ENCODE assay signal across 21 cellular contexts in genomic region chr2:132465917-132466316, GRCh38. TPM values are rescaled to one million over a fixed set of nuclear protein-coding genes. Genes with fewer than 3 reads are reported as not detected.
A peak's percentile ranks its signal among the peaks of the same experiment; 100 is the strongest.
DNase-seq lines count a peak whose midpoint lies in the region; ATAC-seq, FAIRE-seq and TF ChIP-seq lines count a peak whose summit lies in the region.
"Had no signal": no experiment of that assay in that cellular context is flagged by ENCODE, and none has a peak within 500 bp of the region (broad histone marks: within the 10 kb centered on the region; RNA-seq: fewer than 3 reads in every experiment).

No MANE protein-coding gene starts in this region.

- in situ Hi-C loops in IMR-90 (cut with MboI; ENCODE audit: low sequenced_read_pairs) = no loop called here

- no peak overlapping the region for H2BK20ac ChIP-seq in IMR-90 (ENCODE audit: low read depth, low read length)

- H3K4me2 ChIP-seq in IMR-90 (ENCODE audit: low read depth, low read length) (no peak overlapping the region), keratinocyte (ENCODE audit: control insufficient read depth, extremely low read depth, insufficient read depth, low read depth, low read length) (no peak overlapping the region)

- H3K4me1 ChIP-seq in IMR-90 (ENCODE audit: control insufficient read depth, insufficient read depth, low read length) = no peaks in the 10 kb centered on the region
- no peaks in the 10 kb centered on the region for H3K4me1 ChIP-seq in keratinocyte (ENCODE audit: control insufficient read depth, extremely low read depth, insufficient read depth, low read length)

- WGBS in IMR-90 (ENCODE audit: extremely low coverage in 2 of 2, insufficient read length in 1 of 2), 2 experiments = no CpG with 5 or more reads among the region's 1 CpG

- H3K27ac ChIP-seq in IMR-90 (ENCODE audit: insufficient read depth, low read length) = no peak overlapping the region
- no peak overlapping the region for H3K27ac ChIP-seq in keratinocyte (ENCODE audit: control insufficient read depth, insufficient read depth, low read length)

- H3K4me3 ChIP-seq in IMR-90 (ENCODE audit: insufficient read depth, low read depth, low read length) = no peak overlapping the region
- H3K4me3 ChIP-seq in epithelial cell of esophagus (ENCODE audit: low read length) = no peak overlapping the region
- no peak overlapping the region for H3K4me3 ChIP-seq in keratinocyte (ENCODE audit: control insufficient read depth in 2 of 3, extremely low read depth in 1 of 3, insufficient read depth in 2 of 3, low read depth in 1 of 3, low read length in 3 of 3)
- H3K4me3 ChIP-seq: K562 had no signal

- H3K79me1 ChIP-seq in IMR-90 (ENCODE audit: low read depth in 1 of 2, low read length in 2 of 2) = no peaks in the 10 kb centered on the region

- CTCF ChIA-PET in IMR-90 (lab: Yijun Ruan, JAX) = no interaction called here

- H3K36me3 ChIP-seq in IMR-90 (ENCODE audit: control insufficient read depth, insufficient read depth, low read length) (no peaks in the 10 kb centered on the region), keratinocyte (ENCODE audit: control insufficient read depth in 2 of 2, extremely low read depth in 1 of 2, insufficient read depth in 2 of 2, low read length in 2 of 2) (no peaks in the 10 kb centered on the region)

- no peaks in the 10 kb centered on the region for H3K27me3 ChIP-seq in IMR-90 (ENCODE audit: control insufficient read depth, insufficient read depth, low read length)
- H3K27me3 ChIP-seq in keratinocyte (ENCODE audit: control insufficient read depth, extremely low read depth, insufficient read depth, low read length) = no peaks in the 10 kb centered on the region

- ATAC-seq in IMR-90 (ENCODE audit: low read depth) = no peak
- ATAC-seq in activated naive CD8-positive, alpha-beta T cell treated with anti-CD3 and anti-CD28 coated beads, Interleukin-2, amount 50 U/mL, for 24 hours = no peak
- no peak for ATAC-seq in GM21526 (IDR thresholded peaks at IDR 0.05; ENCODE audit: low FRiP score, unreplicated experiment)
- ATAC-seq: HepG2, K562 had no signal

- TF ChIP-seq CTCF in IMR-90 (conservative IDR thresholded peaks at IDR 0.05; ENCODE audit: low read depth, low read length) (no peak), epithelial cell of esophagus (IDR thresholded peaks at IDR 0.05; ENCODE audit: insufficient read depth, low read depth, low read length, missing control alignments) (no peak), keratinocyte (optimal IDR thresholded peaks at IDR 0.05 in 1 of 3, IDR thresholded peaks at IDR 0.05 in 1 of 3, conservative IDR thresholded peaks at IDR 0.05 in 1 of 3; ENCODE audit: extremely low read depth in 1 of 3, insufficient read depth in 2 of 3, low read length in 3 of 3) (no peak)

- no peaks in the 10 kb centered on the region for H3K27me3 Mint-ChIP-seq in activated naive CD8-positive, alpha-beta T cell treated with anti-CD3 and anti-CD28 coated beads, Interleukin-2, amount 50 U/mL, for 24 hours
- H3K27me3 Mint-ChIP-seq in activated T-cell treated with anti-CD3 and anti-CD28 coated beads, Interleukin-2, amount 50 U/mL, for 24 hours = no peaks in the 10 kb centered on the region
- H3K27me3 Mint-ChIP-seq: CD4-positive, alpha-beta memory T cell had no signal

- H2AK5ac ChIP-seq in IMR-90 (ENCODE audit: low read depth, low read length) = no peak overlapping the region

- no peak overlapping the region for H2BK15ac ChIP-seq in IMR-90 (ENCODE audit: low read depth, low read length)

- intact Hi-C loops in IMR-90 (cut with micrococcal nuclease) = no loop called here

- no peak for TF ChIP-seq POLR2A in IMR-90 (IDR thresholded peaks at IDR 0.05; ENCODE audit: low read depth, low read length)

- H3K14ac ChIP-seq in IMR-90 (replicated peaks; ENCODE audit: low read depth, low read length) = no peak overlapping the region

- no peak for FAIRE-seq in keratinocyte (lab: Jason Lieb, UNC)
- FAIRE-seq: GM12892, H1, HepG2, K562 had no signal

- no peak overlapping the region for H2AK9ac ChIP-seq in IMR-90 (replicated peaks; ENCODE audit: low read depth, low read length, poor library complexity)

- POLR2A ChIA-PET in IMR-90 (lab: Charles Lee; ENCODE audit: unreplicated experiment) = interaction anchor here (0.6 kb wide), 1 partner anchor 28 kb away, joined by 12 read pairs; no protein-coding TSS in a partner anchor

- no peak overlapping the region for H4K8ac ChIP-seq in IMR-90 (ENCODE audit: low read depth in 2 of 2, low read length in 2 of 2)

- H3K9me3 Mint-ChIP-seq in activated naive CD8-positive, alpha-beta T cell treated with anti-CD3 and anti-CD28 coated beads, Interleukin-2, amount 50 U/mL, for 24 hours = peaks cover 26% of the 10 kb centered on the region
- peaks cover 26% of the 10 kb centered on the region for H3K9me3 Mint-ChIP-seq in activated T-cell treated with anti-CD3 and anti-CD28 coated beads, Interleukin-2, amount 50 U/mL, for 24 hours

- no peak for TF ChIP-seq RAD21 in IMR-90 (IDR thresholded peaks at IDR 0.05; ENCODE audit: low read length)

- no peak overlapping the region for H3K27ac Mint-ChIP-seq in activated naive CD8-positive, alpha-beta T cell treated with anti-CD3 and anti-CD28 coated beads, Interleukin-2, amount 50 U/mL, for 24 hours
- no peak overlapping the region for H3K27ac Mint-ChIP-seq in activated T-cell treated with anti-CD3 and anti-CD28 coated beads, Interleukin-2, amount 50 U/mL, for 24 hours

- H2BK5ac ChIP-seq in IMR-90 (ENCODE audit: low read depth, low read length, poor library complexity, severe bottlenecking) = no peak overlapping the region

- H4K20me1 ChIP-seq in IMR-90 (ENCODE audit: insufficient read depth, low read length) (no peaks in the 10 kb centered on the region), keratinocyte (ENCODE audit: control insufficient read depth, extremely low read depth, insufficient read depth, low read length) (no peaks in the 10 kb centered on the region)

- H2AFZ ChIP-seq in IMR-90 (replicated peaks; ENCODE audit: low read length, poor library complexity) (no peak overlapping the region), keratinocyte (ENCODE audit: control insufficient read depth, low read length) (no peak overlapping the region)

- H3K4me3 Mint-ChIP-seq in activated naive CD8-positive, alpha-beta T cell treated with anti-CD3 and anti-CD28 coated beads, Interleukin-2, amount 50 U/mL, for 24 hours = no peak overlapping the region
- H3K4me3 Mint-ChIP-seq in activated T-cell treated with anti-CD3 and anti-CD28 coated beads, Interleukin-2, amount 50 U/mL, for 24 hours = no peak overlapping the region
- H3K4me3 Mint-ChIP-seq: CD4-positive, alpha-beta memory T cell had no signal

- no peaks in the 10 kb centered on the region for H3K79me2 ChIP-seq in keratinocyte (ENCODE audit: control insufficient read depth, insufficient read depth, low read length)

- H3K9ac ChIP-seq in IMR-90 (ENCODE audit: low read depth, low read length) (no peak overlapping the region), keratinocyte (ENCODE audit: control insufficient read depth, extremely low read depth, insufficient read depth, low read length) (no peak overlapping the region)

- H3K9me1 ChIP-seq in IMR-90 (ENCODE audit: insufficient read depth, low read length) (no peaks in the 10 kb centered on the region), keratinocyte (ENCODE audit: control insufficient read depth, extremely low read depth, insufficient read depth, low read length) (no peaks in the 10 kb centered on the region)

- H3K9me3 ChIP-seq in IMR-90 (ENCODE audit: control insufficient read depth, insufficient read depth, low read length) (peaks cover 26% of the 10 kb centered on the region), keratinocyte (ENCODE audit: control insufficient read depth, low read depth, low read length) (peaks cover 34% of the 10 kb centered on the region)

- no peak overlapping the region for H3K18ac ChIP-seq in IMR-90 (ENCODE audit: low read depth, low read length)

- dilution Hi-C loops in IMR-90 (cut with HindIII; ENCODE audit: low sequenced_read_pairs, unreplicated experiment) (no loop called here), keratinocyte (cut with MboI; ENCODE audit: extremely low pct_ligation_motif_present, low sequenced_read_pairs) (no loop called here)

- no peak overlapping the region for H4K91ac ChIP-seq in IMR-90 (ENCODE audit: insufficient read depth, low read depth, low read length)

- peaks cover 2% of the 10 kb centered on the region for H3K36me3 Mint-ChIP-seq in activated naive CD8-positive, alpha-beta T cell treated with anti-CD3 and anti-CD28 coated beads, Interleukin-2, amount 50 U/mL, for 24 hours (ENCODE audit: low read depth)
- H3K36me3 Mint-ChIP-seq in activated T-cell treated with anti-CD3 and anti-CD28 coated beads, Interleukin-2, amount 50 U/mL, for 24 hours (ENCODE audit: low read depth) = no peaks in the 10 kb centered on the region
- H3K36me3 Mint-ChIP-seq: CD4-positive, alpha-beta memory T cell had no signal

- no peak overlapping the region for H2BK120ac ChIP-seq in IMR-90 (ENCODE audit: low read depth, low read length)

- no peak overlapping the region for H4K5ac ChIP-seq in IMR-90 (ENCODE audit: low read depth, low read length)

- no peaks in the 10 kb centered on the region for H3K4me1 Mint-ChIP-seq in activated naive CD8-positive, alpha-beta T cell treated with anti-CD3 and anti-CD28 coated beads, Interleukin-2, amount 50 U/mL, for 24 hours
- H3K4me1 Mint-ChIP-seq in activated T-cell treated with anti-CD3 and anti-CD28 coated beads, Interleukin-2, amount 50 U/mL, for 24 hours (ENCODE audit: low read depth) = no peaks in the 10 kb centered on the region
- H3K4me1 Mint-ChIP-seq: CD4-positive, alpha-beta memory T cell had no signal

- H3K23ac ChIP-seq in IMR-90 (ENCODE audit: low read depth, low read length) = no peak overlapping the region

- BruUV-seq in IMR-90 (replicated peaks; lab: Mats Ljungman, UMichigan) = no TSS peak

- no peak overlapping the region for H3K56ac ChIP-seq in IMR-90 (ENCODE audit: extremely low read depth, insufficient read depth, low read length)

- H3K4ac ChIP-seq in IMR-90 (ENCODE audit: low read depth, low read length) = no peak overlapping the region

- DNase-seq in IMR-90 (peak; percentile 29), RPMI7951 (ENCODE audit: low read depth) (peak; percentile 37), epithelial cell of esophagus (ENCODE audit: low read depth) (peak; percentile 29), keratinocyte (ENCODE audit: low read depth, low spot score) (peak; percentile 17), HCEC 1CT (no peak)
- no peak for DNase-seq in activated naive CD8-positive, alpha-beta T cell treated with anti-CD3 and anti-CD28 coated beads, Interleukin-2, amount 50 U/mL, for 24 hours
- DNase-seq in activated T-cell treated with anti-CD3 and anti-CD28 coated beads, Interleukin-2, amount 50 U/mL, for 24 hours = no peak
- DNase-seq: C1 segment of cervical spinal cord; CD4-positive, alpha-beta memory T cell; DMS 273 treated with DMSO at 0.1 percent for 48 hours; DMS79; Kasumi-1; MM.1S; NCI-H2029 treated with DMSO at 0.1 percent for 48 hours; NCI-H526 treated with DMSO at 0.1 percent for 48 hours; SHP77 treated with DMSO at 0.1 percent for 48 hours had no signal

RNA-seq across cellular contexts. Expression of gene GPR39, which starts 49.3 kb away (rescaled TPM):
- 7.2 and 9.0 TPM in 2 replicates for total RNA-seq in IMR-90 (2012; rRNA removed)
- polyA plus RNA-seq in IMR-90 (2012; rRNA removed) (4.4 and 5.4 TPM in 2 replicates), keratinocyte (4.7 to 9.1 TPM (median 4.9 TPM) in 3 replicates)
- polyA plus RNA-seq in IMR-90 (2012; cell fraction: cytosol; rRNA removed) = 3.5 and 6.1 TPM in 2 replicates
- 2.0 and 4.2 TPM in 2 replicates for polyA plus RNA-seq in IMR-90 (2012; cell fraction: nucleus; rRNA removed; ENCODE audit: low replicate concordance)
- total RNA-seq in RPMI7951 (2014; rRNA removed; shearing (Covaris generic)) = 36.0 and 39.9 TPM in 2 replicates
- 1.0 TPM for polyA plus RNA-seq in keratinocyte (2011; ENCODE audit: low read depth)
- 2.0 and 2.2 TPM in 2 replicates for polyA plus RNA-seq in keratinocyte (2011; cell fraction: cytosol; rRNA removed)
- polyA plus RNA-seq in keratinocyte (2011; cell fraction: nucleus; rRNA removed) = 6.4 and 8.5 TPM in 2 replicates
- polyA plus RNA-seq in keratinocyte (2012; ENCODE audit: low replicate concordance) = 1.6 and 5.6 TPM in 2 replicates
- polyA minus RNA-seq in keratinocyte = 13.6 to 22.9 TPM (median 19.5 TPM) in 3 replicates
- polyA minus RNA-seq in keratinocyte (2011; cell fraction: cytosol; rRNA and poly(A)+ RNA removed) = 3.6 TPM
- 16.4 and 22.8 TPM in 2 replicates for polyA minus RNA-seq in keratinocyte (2011; cell fraction: nucleus; rRNA and poly(A)+ RNA removed)
- total RNA-seq: CD4-positive, alpha-beta memory T cell had no signal
- polyA plus RNA-seq: CD4-positive, alpha-beta memory T cell; K562 had no signal

Comparison
In these comparisons a context has a peak if more than half of its experiments do, and no peak if none do; other contexts are left out.
1. DNase-seq: peak in IMR-90 (single experiment), RPMI7951 (single experiment), epithelial cell of esophagus (single experiment) and keratinocyte (single experiment); none in activated naive CD8-positive, alpha-beta T cell treated with anti-CD3 and anti-CD28 coated beads, Interleukin-2, amount 50 U/mL, for 24 hours (single experiment), activated T-cell treated with anti-CD3 and anti-CD28 coated beads, Interleukin-2, amount 50 U/mL, for 24 hours (single experiment) and HCEC 1CT (single experiment).